ENCODE assay signal across 8 cellular contexts in genomic region chr19:10424011-10424637, GRCh38. TPM values are rescaled to one million over a fixed set of nuclear protein-coding genes. Genes with fewer than 3 reads are reported as not detected.
DNase-seq lines count a peak whose midpoint lies in the region; ATAC-seq, FAIRE-seq and TF ChIP-seq lines count a peak whose summit lies in the region.

No MANE protein-coding gene starts in this region.

- H3K4me2 ChIP-seq in neuronal stem cell (ENCODE audit: insufficient read depth, low read length, poor library complexity, severe bottlenecking), result peak overlapping the region; percentile 32

- no peak overlapping the region for H2BK5ac ChIP-seq in neuronal stem cell (ENCODE audit: low read length)

- no peak overlapping the region for H4K91ac ChIP-seq in neuronal stem cell (ENCODE audit: low read depth, low read length, poor library complexity)

- no peak overlapping the region for H3K14ac ChIP-seq in neuronal stem cell (ENCODE audit: low read length)

- no peak overlapping the region for H3K9ac ChIP-seq in neuronal stem cell (ENCODE audit: low read depth, low read length, poor library complexity)

- H3K79me1 ChIP-seq in neuronal stem cell (ENCODE audit: low read depth, low read length), result no peaks in the 10 kb centered on the region

- TF ChIP-seq EP300 in gastroesophageal sphincter (IDR thresholded peaks at IDR 0.05), result no peak

- FAIRE-seq in RCC 7860 (lab: Jason Lieb, UNC), result no peak

- ATAC-seq in gastroesophageal sphincter (peak; percentile 84), HG03460 (IDR thresholded peaks at IDR 0.05; ENCODE audit: unreplicated experiment) (no peak), GM19395 (IDR thresholded peaks at IDR 0.05; ENCODE audit: unreplicated experiment) (no peak)

- no peak for TF ChIP-seq POLR2A in gastroesophageal sphincter (IDR thresholded peaks at IDR 0.05)

- no peak overlapping the region for H3K4ac ChIP-seq in neuronal stem cell (ENCODE audit: low read length)

- H3K4me3 ChIP-seq in gastroesophageal sphincter (peak overlapping the region in 1 of 2 donors; percentile 39), neuronal stem cell (ENCODE audit: low read length in 2 of 2) (peak overlapping the region in 1 of 2 donors; percentile 61)

- H3K27ac ChIP-seq in gastroesophageal sphincter (peak overlapping the region in 1 of 4 donors; percentile 15), neuronal stem cell (replicated peaks; ENCODE audit: low read length) (no peak overlapping the region)

- peak overlapping the region; percentile 81 for H3K23ac ChIP-seq in neuronal stem cell (ENCODE audit: low read depth, low read length, poor library complexity)

- H2BK15ac ChIP-seq in neuronal stem cell (ENCODE audit: low read length), result peak overlapping the region; percentile 84

- H2AFZ ChIP-seq in neuronal stem cell (ENCODE audit: low read length), result peak overlapping the region; percentile 76

- peak; percentile 54 for DNase-seq in DMS79 treated with DMSO at 0.1 percent for 48 hours (lab: John Stamatoyannopoulos, UW)
- peak in 64 of 76 experiments; percentile 26 to 88 (median 74) for DNase-seq in HUDEP-2 (lab: John Stamatoyannopoulos, UW; ENCODE audit: unreplicated experiment in 76 of 76)
- DNase-seq in RCC 7860 (ENCODE audit: low spot score), result peak; percentile 62
- DNase-seq in activated naive CD4-positive, alpha-beta T cell (lab: John Stamatoyannopoulos, UW), result peak; percentile 21 to 58 (median 48)
- DNase-seq in neuronal stem cell (ENCODE audit: low spot score), result peak; percentile 84

- peak in 3 of 4 experiments; percentile 86 to 94 (median 89) for TF ChIP-seq CTCF in gastroesophageal sphincter (IDR thresholded peaks at IDR 0.05)

- 6% methylated on average over 7 of the region's 38 CpGs; no CpG with 5 or more reads in 1 of the 2 donors for WGBS in gastroesophageal sphincter (ENCODE audit: low coverage in 1 of 2), 2 donors
- no CpG with 5 or more reads among the region's 38 CpGs for WGBS in neuronal stem cell (ENCODE audit: extremely low coverage in 2 of 2, insufficient read length in 2 of 2, insufficient replicate concordance in 1 of 2), 2 donors

- H3K36me3 ChIP-seq in gastroesophageal sphincter (no peaks in the 10 kb centered on the region), neuronal stem cell (replicated peaks in 1 of 2; ENCODE audit: control insufficient read depth in 2 of 2, insufficient read depth in 2 of 2, low read length in 2 of 2) (no peaks in the 10 kb centered on the region)

- H4K8ac ChIP-seq in neuronal stem cell (ENCODE audit: low read depth, low read length), result no peak overlapping the region

- H2BK12ac ChIP-seq in neuronal stem cell (ENCODE audit: low read length), result peak overlapping the region; percentile 16

- H2BK120ac ChIP-seq in neuronal stem cell (ENCODE audit: low read depth, low read length), result no peak overlapping the region

- H2AK5ac ChIP-seq in neuronal stem cell (ENCODE audit: low read depth, low read length), result no peak overlapping the region

- H3K4me1 ChIP-seq in gastroesophageal sphincter (peaks cover 0 to 39% (median 22%) of the 10 kb centered on the region in 3 donors), neuronal stem cell (ENCODE audit: control insufficient read depth in 2 of 2, insufficient read depth in 1 of 2, low read depth in 1 of 2, low read length in 2 of 2) (peaks cover 10 to 20% of the 10 kb centered on the region in 2 donors)

- H3K9me3 ChIP-seq in gastroesophageal sphincter, result no peaks in the 10 kb centered on the region
- H3K9me3 ChIP-seq in neuronal stem cell (replicated peaks in 1 of 2; ENCODE audit: control insufficient read depth in 2 of 2, insufficient read depth in 1 of 2, low read depth in 1 of 2, low read length in 2 of 2), result no peaks in the 10 kb centered on the region

- peak overlapping the region; percentile 76 for H3K18ac ChIP-seq in neuronal stem cell (ENCODE audit: low read length)

- H3K27me3 ChIP-seq in gastroesophageal sphincter, result peaks cover 73% of the 10 kb centered on the region
- H3K27me3 ChIP-seq in neuronal stem cell (ENCODE audit: control insufficient read depth in 3 of 3, insufficient read depth in 3 of 3, low read depth in 1 of 3, low read length in 3 of 3), result peaks cover 17 to 81% (median 79%) of the 10 kb centered on the region in 3 experiments

RNA-seq across cellular contexts. Expression of gene PDE4A, which starts 3.8 kb away (rescaled TPM):
- 10 to 100 TPM in 2 of 4 donors, 1 to 10 TPM in 2; 7.3 to 22.5 (median 10.0) TPM for total RNA-seq in gastroesophageal sphincter
- polyA plus RNA-seq in neuronal stem cell (2013, experiment 1 of 2), result 3.9 TPM
- polyA plus RNA-seq in neuronal stem cell (2013, experiment 2 of 2), result 4.1 TPM

RNA-seq across cellular contexts. Expression of gene CDC37, which starts 20.8 kb away (rescaled TPM):
- total RNA-seq in gastroesophageal sphincter, result 100 to 1,000 TPM; 144 to 177 (median 162) TPM
- polyA plus RNA-seq in neuronal stem cell (2013, experiment 1 of 2), result 93.1 TPM
- 91.5 TPM for polyA plus RNA-seq in neuronal stem cell (2013, experiment 2 of 2)

RNA-seq across cellular contexts. Expression of gene TYK2, which starts 43.8 kb away (rescaled TPM):
- 10 to 100 TPM; 40.8 to 77.2 (median 53.9) TPM for total RNA-seq in gastroesophageal sphincter
- 31.5 TPM for polyA plus RNA-seq in neuronal stem cell (2013, experiment 1 of 2)
- 29.4 TPM for polyA plus RNA-seq in neuronal stem cell (2013, experiment 2 of 2)
